ENCODE assay signal across 8 cellular contexts in the genomic region with DNA sequence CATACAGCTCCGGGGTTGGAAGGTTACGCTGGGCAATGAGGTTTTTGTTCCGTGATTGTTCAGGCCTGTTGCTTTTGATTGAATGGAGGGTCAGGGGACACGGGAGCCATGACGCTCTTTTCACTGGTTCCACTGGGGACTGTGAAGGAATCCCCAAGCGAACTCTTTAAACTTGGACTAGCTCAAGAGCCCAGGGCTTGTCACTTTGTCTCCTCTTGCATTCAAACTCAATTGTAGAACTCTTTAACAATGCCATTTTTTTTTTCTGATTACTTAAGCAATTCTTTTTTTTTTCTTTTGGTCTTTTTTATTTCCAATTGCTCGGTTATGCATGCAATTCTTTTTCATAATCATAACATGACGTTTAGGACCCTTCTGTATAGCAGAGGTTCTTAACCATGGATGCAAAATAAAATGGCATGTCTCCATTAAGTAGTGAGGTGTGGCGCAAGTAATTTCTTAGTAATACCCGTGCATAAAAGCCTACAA. TPM values are rescaled to one million over a fixed set of nuclear protein-coding genes. Genes with fewer than 3 reads are reported as not detected.
DNase-seq lines count a peak whose midpoint lies in the region; ATAC-seq and TF ChIP-seq lines count a peak whose summit lies in the region.

No MANE protein-coding gene starts in this region.

- H3K4me3 ChIP-seq in cardiac muscle cell (peak overlapping the region; percentile 33), adipocyte (ENCODE audit: low read length) (peak overlapping the region; percentile 77), liver (ENCODE audit: low read depth in 1 of 3, low read length in 3 of 3) (peak overlapping the region; percentile 22 to 68 (median 53)), upper lobe of left lung (peak overlapping the region; percentile 57 to 66 (median 62))

- H3K27ac ChIP-seq in cardiac muscle cell (peak overlapping the region; percentile 84), liver (ENCODE audit: low read depth in 1 of 2, low read length in 2 of 2) (peak overlapping the region; percentile 8 to 61), upper lobe of left lung (peak overlapping the region; percentile 53 to 84 (median 64))

- H3K9ac ChIP-seq in adipocyte (ENCODE audit: low read length): peak overlapping the region; percentile 83
- peak overlapping the region in 1 of 2 donors; percentile 41 for H3K9ac ChIP-seq in liver (ENCODE audit: low read depth in 1 of 2, low read length in 2 of 2)

- TF ChIP-seq CTCF in cardiac muscle cell (IDR thresholded peaks at IDR 0.05; ENCODE audit: low read depth, low read length) (no peak), liver (IDR thresholded peaks at IDR 0.05; ENCODE audit: low read depth, low read length, missing input control) (no peak), upper lobe of left lung (IDR thresholded peaks at IDR 0.05) (no peak)

- no peak for TF ChIP-seq EP300 in upper lobe of left lung (IDR thresholded peaks at IDR 0.05)

- TF ChIP-seq RAD21 in liver (IDR thresholded peaks at IDR 0.05): no peak

- H3K4me1 ChIP-seq in cardiac muscle cell (ENCODE audit: low read depth): peaks cover 10% of the 10 kb centered on the region
- H3K4me1 ChIP-seq in adipocyte (ENCODE audit: control insufficient read depth, insufficient read depth, low read length): peaks cover 4% of the 10 kb centered on the region
- H3K4me1 ChIP-seq in liver (ENCODE audit: control insufficient read depth in 4 of 4, insufficient read depth in 4 of 4, low read length in 3 of 4): peaks cover 0 to 8% (median 6%) of the 10 kb centered on the region in 4 donors
- H3K4me1 ChIP-seq in upper lobe of left lung: peaks cover 3 to 28% (median 8%) of the 10 kb centered on the region in 4 donors

- TF ChIP-seq POLR2A in upper lobe of left lung (IDR thresholded peaks at IDR 0.05): no peak

- ATAC-seq in Right ventricle myocardium superior (ENCODE audit: poor library complexity): no peak
- no peak for ATAC-seq in upper lobe of left lung (ENCODE audit: low FRiP score in 2 of 2)
- ATAC-seq in GM19035 (IDR thresholded peaks at IDR 0.05; ENCODE audit: unreplicated experiment): no peak

- H3K36me3 ChIP-seq in cardiac muscle cell (no peaks in the 10 kb centered on the region), adipocyte (ENCODE audit: control insufficient read depth, insufficient read depth, low read length, severe bottlenecking) (no peaks in the 10 kb centered on the region), liver (ENCODE audit: control insufficient read depth in 4 of 4, insufficient read depth in 3 of 4, low read depth in 1 of 4, low read length in 3 of 4) (no peaks in the 10 kb centered on the region), upper lobe of left lung (no peaks in the 10 kb centered on the region)

- DNase-seq in cardiac muscle cell (ENCODE audit: low read depth in 1 of 2, low spot score in 1 of 2) (no peak), Right ventricle myocardium superior (no peak), adipocyte (ENCODE audit: low read depth) (no peak), upper lobe of left lung (no peak), RPMI8226 (no peak), medulla oblongata (ENCODE audit: extremely low spot score) (no peak)

- intact Hi-C loops in Right ventricle myocardium superior (cut with DNase I): loop anchor here (10.0 kb wide), 1 partner anchor 373 kb away; no protein-coding TSS in a partner anchor

- WGBS in liver: 45% methylated on average over 10 of the region's 10 CpGs
- 30 to 38% methylated on average over 9 to 10 of the region's 10 CpGs for WGBS in upper lobe of left lung, 2 donors

- no peaks in the 10 kb centered on the region for H3K9me3 ChIP-seq in cardiac muscle cell (ENCODE audit: low read depth)
- no peaks in the 10 kb centered on the region for H3K9me3 ChIP-seq in adipocyte (ENCODE audit: control insufficient read depth, low read length)
- no peaks in the 10 kb centered on the region for H3K9me3 ChIP-seq in liver (ENCODE audit: control insufficient read depth in 4 of 4, low read length in 3 of 4)
- no peaks in the 10 kb centered on the region for H3K9me3 ChIP-seq in upper lobe of left lung

- H3K27me3 ChIP-seq in cardiac muscle cell: no peaks in the 10 kb centered on the region
- H3K27me3 ChIP-seq in adipocyte (replicated peaks; ENCODE audit: control insufficient read depth, insufficient read depth, low read length): no peaks in the 10 kb centered on the region
- H3K27me3 ChIP-seq in liver (ENCODE audit: control insufficient read depth in 4 of 4, insufficient read depth in 4 of 4, low read length in 3 of 4): no peaks in the 10 kb centered on the region
- no peaks in the 10 kb centered on the region for H3K27me3 ChIP-seq in upper lobe of left lung

TF ChIP-seq in liver, 16 proteins besides CTCF, POLR2A, EP300 and RAD21:
- TF ChIP-seq GABPA (IDR thresholded peaks at IDR 0.05 in 1 of 2, conservative IDR thresholded peaks at IDR 0.05 in 1 of 2) (no peak), EGR1 (IDR thresholded peaks at IDR 0.05; ENCODE audit: low read depth in 2 of 2) (no peak), FOXA2 (IDR thresholded peaks at IDR 0.05) (no peak), SP1 (IDR thresholded peaks at IDR 0.05) (no peak), FOXA1 (IDR thresholded peaks at IDR 0.05) (no peak), TAF1 (conservative IDR thresholded peaks at IDR 0.05) (no peak), HNF4G (IDR thresholded peaks at IDR 0.05) (no peak), YY1 (IDR thresholded peaks at IDR 0.05) (no peak), JUND (IDR thresholded peaks at IDR 0.05) (no peak), HNF4A (conservative IDR thresholded peaks at IDR 0.05) (no peak), RXRA (IDR thresholded peaks at IDR 0.05) (no peak), NR2F2 (IDR thresholded peaks at IDR 0.05) (no peak)
- TF ChIP-seq, protein P1, sequence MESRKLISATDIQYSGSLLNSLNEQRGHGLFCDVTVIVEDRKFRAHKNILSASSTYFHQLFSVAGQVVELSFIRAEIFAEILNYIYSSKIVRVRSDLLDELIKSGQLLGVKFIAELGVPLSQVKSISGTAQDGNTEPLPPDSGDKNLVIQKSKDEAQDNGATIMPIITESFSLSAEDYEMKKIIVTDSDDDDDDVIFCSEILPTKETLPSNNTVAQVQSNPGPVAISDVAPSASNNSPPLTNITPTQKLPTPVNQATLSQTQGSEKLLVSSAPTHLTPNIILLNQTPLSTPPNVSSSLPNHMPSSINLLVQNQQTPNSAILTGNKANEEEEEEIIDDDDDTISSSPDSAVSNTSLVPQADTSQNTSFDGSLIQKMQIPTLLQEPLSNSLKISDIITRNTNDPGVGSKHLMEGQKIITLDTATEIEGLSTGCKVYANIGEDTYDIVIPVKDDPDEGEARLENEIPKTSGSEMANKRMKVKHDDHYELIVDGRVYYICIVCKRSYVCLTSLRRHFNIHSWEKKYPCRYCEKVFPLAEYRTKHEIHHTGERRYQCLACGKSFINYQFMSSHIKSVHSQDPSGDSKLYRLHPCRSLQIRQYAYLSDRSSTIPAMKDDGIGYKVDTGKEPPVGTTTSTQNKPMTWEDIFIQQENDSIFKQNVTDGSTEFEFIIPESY (IDR thresholded peaks at IDR 0.05): no peak
- TF ChIP-seq, protein P2, sequence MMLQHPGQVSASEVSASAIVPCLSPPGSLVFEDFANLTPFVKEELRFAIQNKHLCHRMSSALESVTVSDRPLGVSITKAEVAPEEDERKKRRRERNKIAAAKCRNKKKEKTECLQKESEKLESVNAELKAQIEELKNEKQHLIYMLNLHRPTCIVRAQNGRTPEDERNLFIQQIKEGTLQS (IDR thresholded peaks at IDR 0.05): no peak
- TF ChIP-seq, protein P3, sequence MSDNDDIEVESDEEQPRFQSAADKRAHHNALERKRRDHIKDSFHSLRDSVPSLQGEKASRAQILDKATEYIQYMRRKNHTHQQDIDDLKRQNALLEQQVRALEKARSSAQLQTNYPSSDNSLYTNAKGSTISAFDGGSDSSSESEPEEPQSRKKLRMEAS (IDR thresholded peaks at IDR 0.05): no peak
- TF ChIP-seq, protein P4, sequence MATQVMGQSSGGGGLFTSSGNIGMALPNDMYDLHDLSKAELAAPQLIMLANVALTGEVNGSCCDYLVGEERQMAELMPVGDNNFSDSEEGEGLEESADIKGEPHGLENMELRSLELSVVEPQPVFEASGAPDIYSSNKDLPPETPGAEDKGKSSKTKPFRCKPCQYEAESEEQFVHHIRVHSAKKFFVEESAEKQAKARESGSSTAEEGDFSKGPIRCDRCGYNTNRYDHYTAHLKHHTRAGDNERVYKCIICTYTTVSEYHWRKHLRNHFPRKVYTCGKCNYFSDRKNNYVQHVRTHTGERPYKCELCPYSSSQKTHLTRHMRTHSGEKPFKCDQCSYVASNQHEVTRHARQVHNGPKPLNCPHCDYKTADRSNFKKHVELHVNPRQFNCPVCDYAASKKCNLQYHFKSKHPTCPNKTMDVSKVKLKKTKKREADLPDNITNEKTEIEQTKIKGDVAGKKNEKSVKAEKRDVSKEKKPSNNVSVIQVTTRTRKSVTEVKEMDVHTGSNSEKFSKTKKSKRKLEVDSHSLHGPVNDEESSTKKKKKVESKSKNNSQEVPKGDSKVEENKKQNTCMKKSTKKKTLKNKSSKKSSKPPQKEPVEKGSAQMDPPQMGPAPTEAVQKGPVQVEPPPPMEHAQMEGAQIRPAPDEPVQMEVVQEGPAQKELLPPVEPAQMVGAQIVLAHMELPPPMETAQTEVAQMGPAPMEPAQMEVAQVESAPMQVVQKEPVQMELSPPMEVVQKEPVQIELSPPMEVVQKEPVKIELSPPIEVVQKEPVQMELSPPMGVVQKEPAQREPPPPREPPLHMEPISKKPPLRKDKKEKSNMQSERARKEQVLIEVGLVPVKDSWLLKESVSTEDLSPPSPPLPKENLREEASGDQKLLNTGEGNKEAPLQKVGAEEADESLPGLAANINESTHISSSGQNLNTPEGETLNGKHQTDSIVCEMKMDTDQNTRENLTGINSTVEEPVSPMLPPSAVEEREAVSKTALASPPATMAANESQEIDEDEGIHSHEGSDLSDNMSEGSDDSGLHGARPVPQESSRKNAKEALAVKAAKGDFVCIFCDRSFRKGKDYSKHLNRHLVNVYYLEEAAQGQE (IDR thresholded peaks at IDR 0.05): no peak

RNA-seq across cellular contexts. Expression of a gene that starts 0.4 kb away (rescaled TPM):
- total RNA-seq in cardiac muscle cell (3.2 and 7.1 TPM in 2 replicates), Right ventricle myocardium superior (0.73 TPM), liver (under 1 TPM; 0.17 to 0.28 TPM), upper lobe of left lung (1 to 10 TPM in 4 of 6 donors, under 1 TPM in 1, not detected in 1; 0.97 to 5.2 (median 2.9) TPM)
- polyA plus RNA-seq in cardiac muscle cell (4.9 and 5.3 TPM in 2 replicates), liver (under 1 TPM; 0.14 to 0.25 TPM)

RNA-seq across cellular contexts. Expression of a gene that starts 38.3 kb away (rescaled TPM):
- 231 and 335 TPM in 2 replicates for total RNA-seq in cardiac muscle cell
- polyA plus RNA-seq in cardiac muscle cell: 629 and 743 TPM in 2 replicates
- total RNA-seq in Right ventricle myocardium superior: 860 TPM
- total RNA-seq in liver: 10 to 100 TPM; 39.9 to 82.7 TPM
- polyA plus RNA-seq in liver: 100 to 1,000 TPM; 133 to 137 TPM
- total RNA-seq in upper lobe of left lung: 100 to 1,000 TPM; 235 to 735 (median 513) TPM
